8 cellular contexts compared by ENCODE assay signal in the genomic region with DNA sequence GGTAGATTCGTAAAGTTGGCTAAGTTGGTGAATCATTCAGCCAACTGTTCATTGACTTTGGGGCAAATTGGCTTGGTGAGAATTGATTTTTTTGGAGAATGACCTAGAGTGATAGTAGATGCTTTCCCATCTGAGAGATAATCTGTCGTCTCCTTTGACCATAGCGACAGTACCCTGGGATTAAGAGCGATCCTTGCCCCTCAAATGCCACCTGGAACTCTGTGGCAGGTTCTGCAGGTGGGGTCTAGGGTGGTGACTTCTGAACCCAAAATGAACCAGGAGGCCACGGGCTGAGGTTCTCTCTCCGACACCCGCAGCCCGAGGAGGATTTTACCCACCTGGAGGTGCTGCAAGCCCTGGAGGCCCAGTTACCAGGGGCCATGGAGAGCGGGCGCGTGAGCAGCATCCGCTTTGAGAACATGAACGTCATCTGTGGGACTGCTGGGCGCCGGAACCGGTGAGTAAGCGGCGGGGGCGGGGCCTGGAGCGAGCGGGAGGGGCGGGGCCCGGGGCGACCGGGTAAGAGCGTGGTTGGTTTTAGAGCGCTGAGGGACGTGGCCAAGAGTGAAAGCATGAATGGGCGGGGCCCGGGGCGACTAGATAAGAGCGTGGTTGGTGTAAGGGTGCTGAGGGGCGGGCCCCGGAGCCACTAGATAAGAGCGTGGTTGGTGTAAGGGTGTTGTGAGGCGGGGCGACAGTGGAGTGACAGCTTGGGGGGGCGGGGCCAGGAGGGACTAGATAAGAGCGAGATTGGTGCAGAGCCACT. TPM values are rescaled to one million over a fixed set of nuclear protein-coding genes. Genes with fewer than 3 reads are reported as not detected.
DNase-seq lines count a peak whose midpoint lies in the region; ATAC-seq, FAIRE-seq and TF ChIP-seq lines count a peak whose summit lies in the region.

No MANE protein-coding gene starts in this region.

- H4K20me1 ChIP-seq in keratinocyte (ENCODE audit: control insufficient read depth, extremely low read depth, insufficient read depth, low read length): no peaks in the 10 kb centered on the region

- DNase-seq in NCI-H2196 treated with DMSO at 0.1 percent for 48 hours (lab: John Stamatoyannopoulos, UW; ENCODE audit: unreplicated experiment) (peak; percentile 99), cerebellar nuclear complex (lab: John Stamatoyannopoulos, UW) (peak; percentile 98 to 99), keratinocyte (ENCODE audit: low read depth, low spot score) (peak; percentile 42), NCI-H510A treated with DMSO at 0.1 percent for 48 hours (lab: John Stamatoyannopoulos, UW) (no peak)
- peak; percentile 68 to 75 for DNase-seq in activated CD4-positive, alpha-beta T cell treated with anti-CD3 and anti-CD28 coated beads for 4 hours
- DNase-seq in stimulated activated CD4-positive, alpha-beta T cell treated with anti-CD3 and anti-CD28 coated beads, Interleukin-15, amount 100 ng/mL, for 48 hours (ENCODE audit: low read depth in 2 of 2): peak; percentile 89 to 91

- H2AFZ ChIP-seq in ACC112 (ENCODE audit: low read length, unreplicated experiment): peak overlapping the region; percentile 29
- peak overlapping the region; percentile 15 for H2AFZ ChIP-seq in keratinocyte (ENCODE audit: control insufficient read depth, low read length)

- H3K4me1 ChIP-seq in ACC112 (ENCODE audit: control insufficient read depth, insufficient read depth, low read length, unreplicated experiment) (no peaks in the 10 kb centered on the region), keratinocyte (ENCODE audit: control insufficient read depth, extremely low read depth, insufficient read depth, low read length) (no peaks in the 10 kb centered on the region)

- H3K9me1 ChIP-seq in keratinocyte (ENCODE audit: control insufficient read depth, extremely low read depth, insufficient read depth, low read length): no peaks in the 10 kb centered on the region

- FAIRE-seq in keratinocyte (lab: Jason Lieb, UNC): no peak

- dilution Hi-C loops in keratinocyte (cut with MboI; ENCODE audit: extremely low pct_ligation_motif_present, low sequenced_read_pairs): no loop called here

- H3K79me2 ChIP-seq in ACC112 (ENCODE audit: control insufficient read depth, insufficient read depth, low read length, unreplicated experiment) (no peaks in the 10 kb centered on the region), keratinocyte (ENCODE audit: control insufficient read depth, insufficient read depth, low read length) (no peaks in the 10 kb centered on the region)

- H3K9me3 ChIP-seq in keratinocyte (ENCODE audit: control insufficient read depth, low read depth, low read length): no peaks in the 10 kb centered on the region

- H3K4me2 ChIP-seq in keratinocyte (ENCODE audit: control insufficient read depth, extremely low read depth, insufficient read depth, low read depth, low read length): peak overlapping the region; percentile 12

- peak overlapping the region; percentile 77 for H3K4me3 ChIP-seq in ACC112 (ENCODE audit: low read depth, low read length)
- H3K4me3 ChIP-seq in keratinocyte (ENCODE audit: control insufficient read depth in 2 of 3, extremely low read depth in 1 of 3, insufficient read depth in 2 of 3, low read depth in 1 of 3, low read length in 3 of 3): peak overlapping the region in 1 of 3 experiments; percentile 37

- H3K27ac ChIP-seq in ACC112 (ENCODE audit: low read depth, low read length): peak overlapping the region; percentile 51; the same call in 1 of the 2 replicates
- H3K27ac ChIP-seq in keratinocyte (ENCODE audit: control insufficient read depth, insufficient read depth, low read length): no peak overlapping the region

- no peak for TF ChIP-seq CTCF in keratinocyte (optimal IDR thresholded peaks at IDR 0.05 in 1 of 3, IDR thresholded peaks at IDR 0.05 in 1 of 3, conservative IDR thresholded peaks at IDR 0.05 in 1 of 3; ENCODE audit: extremely low read depth in 1 of 3, insufficient read depth in 2 of 3, low read length in 3 of 3)

- peak; percentile 60 for ATAC-seq in GM19438 (IDR thresholded peaks at IDR 0.05; ENCODE audit: low read depth, unreplicated experiment)

- H3K27me3 ChIP-seq in ACC112 (ENCODE audit: insufficient read depth, low read length) (peaks cover 28% of the 10 kb centered on the region; the same call in 1 of the 2 replicates), keratinocyte (ENCODE audit: control insufficient read depth, extremely low read depth, insufficient read depth, low read length) (peaks cover 7% of the 10 kb centered on the region)

- no peak overlapping the region for H3K9ac ChIP-seq in keratinocyte (ENCODE audit: control insufficient read depth, extremely low read depth, insufficient read depth, low read length)

- H3K36me3 ChIP-seq in ACC112 (ENCODE audit: insufficient read depth, low read length) (no peaks in the 10 kb centered on the region), keratinocyte (ENCODE audit: control insufficient read depth in 2 of 2, extremely low read depth in 1 of 2, insufficient read depth in 2 of 2, low read length in 2 of 2) (no peaks in the 10 kb centered on the region)

RNA-seq across cellular contexts. Expression of gene C19orf81, which starts 8.6 kb away (rescaled TPM):
- polyA plus RNA-seq in keratinocyte: not detected in 3 replicates
- not detected for polyA plus RNA-seq in keratinocyte (2011; ENCODE audit: low read depth)
- polyA plus RNA-seq in keratinocyte (2011; cell fraction: cytosol; rRNA removed): not detected in 2 replicates
- polyA plus RNA-seq in keratinocyte (2011; cell fraction: nucleus; rRNA removed): not detected in 2 replicates
- 0.99 TPM in 1 of 2 replicates, not detected in the other for polyA plus RNA-seq in keratinocyte (2012; ENCODE audit: low replicate concordance)
- polyA minus RNA-seq in keratinocyte: not detected in 3 replicates
- polyA minus RNA-seq in keratinocyte (2011; cell fraction: cytosol; rRNA and poly(A)+ RNA removed): not detected
- polyA minus RNA-seq in keratinocyte (2011; cell fraction: nucleus; rRNA and poly(A)+ RNA removed): not detected in 2 replicates

RNA-seq across cellular contexts. Expression of gene SYT3, which starts 18.2 kb away (rescaled TPM):
- not detected in 3 replicates for polyA plus RNA-seq in keratinocyte
- not detected for polyA plus RNA-seq in keratinocyte (2011; ENCODE audit: low read depth)
- polyA plus RNA-seq in keratinocyte (2011; cell fraction: cytosol; rRNA removed): not detected in 2 replicates
- polyA plus RNA-seq in keratinocyte (2011; cell fraction: nucleus; rRNA removed): not detected in 2 replicates
- not detected in 2 replicates for polyA plus RNA-seq in keratinocyte (2012; ENCODE audit: low replicate concordance)
- not detected in 3 replicates for polyA minus RNA-seq in keratinocyte
- polyA minus RNA-seq in keratinocyte (2011; cell fraction: cytosol; rRNA and poly(A)+ RNA removed): not detected
- polyA minus RNA-seq in keratinocyte (2011; cell fraction: nucleus; rRNA and poly(A)+ RNA removed): not detected in 2 replicates
